12 cellular contexts compared by ENCODE assay signal in the genomic region with DNA sequence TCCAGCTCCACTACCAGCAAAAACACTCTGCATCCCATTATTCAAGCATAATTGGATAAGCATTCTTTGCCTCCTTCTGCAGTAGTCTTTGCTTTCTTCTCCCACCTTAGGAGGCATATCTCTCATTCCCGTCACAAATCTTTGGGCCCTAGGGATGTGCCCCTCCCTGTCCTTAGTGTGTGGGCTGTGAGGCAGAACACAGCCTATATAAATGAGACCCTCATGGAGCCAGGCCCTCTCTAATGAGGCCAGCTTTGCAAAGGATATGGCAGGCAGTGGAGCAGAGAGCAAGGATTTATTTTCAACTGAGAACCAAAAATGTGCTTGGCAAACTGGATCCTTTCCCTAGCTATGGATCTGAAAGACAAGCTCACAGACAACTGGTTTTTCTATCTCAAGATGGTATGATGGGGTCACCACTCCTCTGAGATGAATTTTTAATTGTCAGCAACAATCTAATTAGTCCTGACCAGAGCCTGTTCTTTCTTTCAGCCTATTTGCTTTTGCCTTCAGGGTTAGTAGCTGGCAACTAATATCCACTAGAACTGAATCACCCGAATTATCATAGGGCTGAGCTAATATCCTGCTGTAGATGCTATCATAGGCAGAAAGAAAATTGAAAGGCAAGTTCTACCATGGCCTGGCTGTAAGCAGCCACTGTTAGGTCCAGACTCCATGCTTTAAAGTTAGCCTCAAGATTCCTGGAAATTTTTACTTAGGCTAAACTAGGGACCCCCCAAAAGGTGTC.
DNase-seq lines count a peak whose midpoint lies in the region; ATAC-seq and TF ChIP-seq lines count a peak whose summit lies in the region.
"Had no signal": no experiment of that assay in that cellular context is flagged by ENCODE, and none has a peak within 500 bp of the region (broad histone marks: within the 10 kb centered on the region; RNA-seq: fewer than 3 reads in every experiment).

No MANE protein-coding gene starts in this region.

- H3K9ac ChIP-seq in muscle layer of colon (ENCODE audit: low read length), result no peak overlapping the region

- TF ChIP-seq POLR2A in heart left ventricle (IDR thresholded peaks at IDR 0.05) (no peak), uterus (IDR thresholded peaks at IDR 0.05) (no peak)

- H3K27me3 ChIP-seq in heart left ventricle, result peaks cover 0 to 7% (median 0%) of the 10 kb centered on the region in 9 donors
- H3K27me3 ChIP-seq in muscle layer of colon (ENCODE audit: control insufficient read depth in 1 of 2, insufficient read depth in 2 of 2, low read length in 2 of 2), result no peaks in the 10 kb centered on the region
- no peaks in the 10 kb centered on the region for H3K27me3 ChIP-seq in uterus
- no peaks in the 10 kb centered on the region for H3K27me3 ChIP-seq in dorsolateral prefrontal cortex
- H3K27me3 ChIP-seq: colonic mucosa had no signal

- peaks cover 0 to 65% (median 32%) of the 10 kb centered on the region in 9 donors for H3K36me3 ChIP-seq in heart left ventricle
- peaks cover 52% of the 10 kb centered on the region for H3K36me3 ChIP-seq in muscle layer of colon (ENCODE audit: insufficient read depth, low read length)
- H3K36me3 ChIP-seq in uterus, result no peaks in the 10 kb centered on the region
- H3K36me3 ChIP-seq: colonic mucosa had no signal

- H3K27ac ChIP-seq in heart left ventricle, result peak overlapping the region in 11 of 12 donors; percentile 3 to 79 (median 43)
- H3K27ac ChIP-seq in muscle layer of colon (ENCODE audit: low read depth, low read length), result peak overlapping the region; percentile 20
- peak overlapping the region; percentile 87 to 100 for H3K27ac ChIP-seq in uterus
- peak overlapping the region in 16 of 59 donors; percentile 4 to 57 (median 18) for H3K27ac ChIP-seq in dorsolateral prefrontal cortex

- no peak for DNase-seq in heart left ventricle
- no peak for DNase-seq in Right ventricle myocardium superior
- DNase-seq in dedifferentiated amniotic fluid mesenchymal stem cell (ENCODE audit: extremely low spot score), result peak; percentile 25
- no peak for DNase-seq in uterus
- no peak for DNase-seq in dorsolateral prefrontal cortex
- DNase-seq in stimulated activated CD4-positive, alpha-beta T cell treated with anti-CD3 and anti-CD28 coated beads, Interleukin-2, amount 100 ng/mL, for 48 hours, result no peak
- no peak for DNase-seq in HK-2 (ENCODE audit: unreplicated experiment)
- DNase-seq: colonic mucosa, NCI-H1930, nephron progenitor cell, trophoblast cell had no signal

- intact Hi-C loops in heart left ventricle (cut with DNase I) (loop anchor here in 6 of 10 donors (10.0 kb wide), 4 partner anchors 61 to 231 kb away; a partner anchor contains a TSS), Right ventricle myocardium superior (cut with DNase I) (no loop called here), uterus (cut with DNase I; ENCODE audit: low total_unique reads) (no loop called here), dorsolateral prefrontal cortex (cut with DNase I) (loop anchor here in 1 of 2 donors (10.0 kb wide), 1 partner anchor 71 kb away; no protein-coding TSS in a partner anchor)

- WGBS in heart left ventricle, 4 donors, result 33 to 51% (median 41%) methylated on average over 2 of the region's 2 CpGs

- H3K4me1 ChIP-seq in heart left ventricle (peaks cover 8 to 86% (median 56%) of the 10 kb centered on the region in 12 donors), muscle layer of colon (ENCODE audit: insufficient read depth, low read length) (peaks cover 98% of the 10 kb centered on the region), uterus (peaks cover 10 to 44% of the 10 kb centered on the region in 2 donors)
- H3K4me1 ChIP-seq: colonic mucosa had no signal

- H3K4me3 ChIP-seq in heart left ventricle (no peak overlapping the region), muscle layer of colon (ENCODE audit: low read depth in 1 of 2, low read length in 2 of 2) (no peak overlapping the region), uterus (no peak overlapping the region), dorsolateral prefrontal cortex (no peak overlapping the region)
- H3K4me3 ChIP-seq: colonic mucosa had no signal

- TF ChIP-seq CTCF in heart left ventricle (IDR thresholded peaks at IDR 0.05), result no peak
- no peak for TF ChIP-seq CTCF in uterus (IDR thresholded peaks at IDR 0.05)
- TF ChIP-seq CTCF in dorsolateral prefrontal cortex (IDR thresholded peaks at IDR 0.05 in 54 of 56, conservative IDR thresholded peaks at IDR 0.05 in 2 of 56; ENCODE audit: low read depth in 1 of 56, partially characterized antibody in 56 of 56), result no peak

- no peaks in the 10 kb centered on the region for H3K9me3 ChIP-seq in heart left ventricle
- no peaks in the 10 kb centered on the region for H3K9me3 ChIP-seq in muscle layer of colon (ENCODE audit: low read length)
- no peaks in the 10 kb centered on the region for H3K9me3 ChIP-seq in uterus
- H3K9me3 ChIP-seq: colonic mucosa had no signal

- ATAC-seq in heart left ventricle, result no peak
- no peak for ATAC-seq in Right ventricle myocardium superior (ENCODE audit: poor library complexity)

Comparison
In these comparisons a context has a peak if more than half of its experiments do, and no peak if none do; other contexts are left out.
1. intact Hi-C loops: an anchor here in heart left ventricle (10.0 kb wide); none called in Right ventricle myocardium superior and uterus.